ENCODE assay signal across 1 cellular context in genomic region chr18:55577812-55578539, GRCh38.
TF ChIP-seq lines count a peak whose summit lies in the region.

No MANE protein-coding gene starts in this region.

TF ChIP-seq in Ishikawa, 13 proteins besides CTCF, POLR2A, EP300 and RAD21 (continued from another document):
- TF ChIP-seq USF1 (IDR thresholded peaks at IDR 0.05): no peak
